ENCODE assay signal across 2 cellular contexts in genomic region chr20:37610203-37610798, GRCh38.
TF ChIP-seq lines count a peak whose summit lies in the region.

No MANE protein-coding gene starts in this region.

TF ChIP-seq in HepG2, 621 proteins besides CTCF, POLR2A, EP300 and RAD21 (continued from another document and continues in another):
- TF ChIP-seq IKZF5 (CRISPR knock-in tag; IDR thresholded peaks at IDR 0.05) (0 out of 2 replicates have a peak, but pooled peaks have one; percentile 24), MTERF4 (CRISPR knock-in tag; IDR thresholded peaks at IDR 0.05) (no peak), UBTF (CRISPR knock-in tag; IDR thresholded peaks at IDR 0.05) (no peak), ZNF678 (CRISPR knock-in tag; IDR thresholded peaks at IDR 0.05) (no peak), HHEX (CRISPR knock-in tag; IDR thresholded peaks at IDR 0.05) (no peak), ZNF263 (CRISPR knock-in tag; IDR thresholded peaks at IDR 0.05) (peak; percentile 94), ATRX (CRISPR knock-in tag; IDR thresholded peaks at IDR 0.05; ENCODE audit: borderline replicate concordance) (no peak), CSRNP2 (CRISPR knock-in tag; conservative IDR thresholded peaks at IDR 0.05; ENCODE audit: low read depth) (no peak), TCF7 (IDR thresholded peaks at IDR 0.05; ENCODE audit: low read depth) (no peak), LCORL (IDR thresholded peaks at IDR 0.05) (no peak), LCORL (CRISPR knock-in tag; IDR thresholded peaks at IDR 0.05) (0 out of 2 replicates have a peak, but pooled peaks have one; percentile 27), SIN3A (IDR thresholded peaks at IDR 0.05; ENCODE audit: borderline replicate concordance, low read depth, low read length) (no peak), ZNF629 (CRISPR knock-in tag; conservative IDR thresholded peaks at IDR 0.05) (peak; percentile 79), ZBTB4 (CRISPR knock-in tag; IDR thresholded peaks at IDR 0.05; ENCODE audit: borderline replicate concordance) (no peak), SP1 (IDR thresholded peaks at IDR 0.05) (no peak), SP1 (CRISPR knock-in tag; IDR thresholded peaks at IDR 0.05) (no peak), NFKB2 (CRISPR knock-in tag; IDR thresholded peaks at IDR 0.05; ENCODE audit: borderline replicate concordance) (no peak), ZNF180 (CRISPR knock-in tag; IDR thresholded peaks at IDR 0.05; ENCODE audit: borderline replicate concordance, low read depth) (no peak), ZNF138 (CRISPR knock-in tag; IDR thresholded peaks at IDR 0.05; ENCODE audit: low read depth) (0 out of 2 replicates have a peak, but pooled peaks have one; percentile 40), PHF20 (CRISPR knock-in tag; IDR thresholded peaks at IDR 0.05) (no peak), ZNF30 (CRISPR knock-in tag; IDR thresholded peaks at IDR 0.05) (no peak), ZNF562 (CRISPR knock-in tag; IDR thresholded peaks at IDR 0.05; ENCODE audit: borderline replicate concordance) (no peak), ZNF350 (CRISPR knock-in tag; IDR thresholded peaks at IDR 0.05; ENCODE audit: borderline replicate concordance, low read depth) (no peak), HNRNPL (IDR thresholded peaks at IDR 0.05; ENCODE audit: low read depth, low read length) (no peak), CC2D1A (CRISPR knock-in tag; IDR thresholded peaks at IDR 0.05) (no peak)

TF ChIP-seq in WTC11, 78 proteins besides CTCF, POLR2A, EP300 and RAD21 (continued from another document):
- TF ChIP-seq ZNF532 (CRISPR knock-in tag; IDR thresholded peaks at IDR 0.05; ENCODE audit: borderline replicate concordance) (no peak), USF2 (CRISPR knock-in tag; IDR thresholded peaks at IDR 0.05) (no peak), ZNF416 (CRISPR knock-in tag; IDR thresholded peaks at IDR 0.05) (no peak), FOXP4 (CRISPR knock-in tag; IDR thresholded peaks at IDR 0.05) (no peak), AFF4 (CRISPR knock-in tag; IDR thresholded peaks at IDR 0.05; ENCODE audit: borderline replicate concordance) (no peak), ZNF317 (CRISPR knock-in tag; IDR thresholded peaks at IDR 0.05; ENCODE audit: borderline replicate concordance, low read depth) (no peak), OVOL2 (CRISPR knock-in tag; IDR thresholded peaks at IDR 0.05; ENCODE audit: borderline replicate concordance) (no peak)
TF ChIP-seq in WTC11: peak in this region for 0.
